ENCODE assay signal across 27 cellular contexts in genomic region chr7:3013975-3014792, GRCh38. TPM values are rescaled to one million over a fixed set of nuclear protein-coding genes. Genes with fewer than 3 reads are reported as not detected.
DNase-seq lines count a peak whose midpoint lies in the region; ATAC-seq, FAIRE-seq and TF ChIP-seq lines count a peak whose summit lies in the region.
"Had no signal": no experiment of that assay in that cellular context is flagged by ENCODE, and none has a peak within 500 bp of the region (broad histone marks: within the 10 kb centered on the region; RNA-seq: fewer than 3 reads in every experiment).

No MANE protein-coding gene starts in this region.

- no peak overlapping the region for H3K9ac ChIP-seq in kidney (ENCODE audit: low read length in 2 of 2)

- TF ChIP-seq CTCF in kidney (IDR thresholded peaks at IDR 0.05; ENCODE audit: borderline replicate concordance, extremely low read depth, insufficient read depth) = no peak

- no peak overlapping the region for H3K27ac ChIP-seq in kidney (ENCODE audit: low read depth in 2 of 2, low read length in 2 of 2)
- H3K27ac ChIP-seq: C4-2B, stomach, tibial artery had no signal

- no peak overlapping the region for H3K4me3 Mint-ChIP-seq in activated naive CD8-positive, alpha-beta T cell treated with anti-CD3 and anti-CD28 coated beads for 36 hours
- H3K4me3 Mint-ChIP-seq: activated CD4-positive, alpha-beta T cell treated with anti-CD3 and anti-CD28 coated beads, Interleukin-2, amount 10 ng/mL, durations not matched to agents 24 days and 14 days; activated CD8-positive, alpha-beta memory T cell treated with anti-CD3 and anti-CD28 coated beads, Interleukin-2, amount 10 ng/mL, durations not matched to agents 7 days and 5 days; activated T-helper 1 cell treated with anti-CD3 and anti-CD28 coated beads, Interleukin-12 subunit alpha, Interleukin-12 subunit beta, Interleukin-2, Interleukin-4 antibody, amounts not matched to agents 30 ng/mL and 10 ng/mL and 1 ng/mL, durations not matched to agents 14 hours and 24 hours and 36 hours; dendritic cell treated with granulocyte-macrophage colony-stimulating factor and Interleukin-4, amounts not matched to agents 40 ng/mL and 50 ng/mL, for 4 days; T-cell had no signal

- H3K27ac Mint-ChIP-seq in activated naive CD8-positive, alpha-beta T cell treated with anti-CD3 and anti-CD28 coated beads for 36 hours = peak overlapping the region; percentile 18
- H3K27ac Mint-ChIP-seq: activated CD4-positive, alpha-beta T cell treated with anti-CD3 and anti-CD28 coated beads, Interleukin-2, amount 10 ng/mL, durations not matched to agents 24 days and 14 days; activated CD8-positive, alpha-beta memory T cell treated with anti-CD3 and anti-CD28 coated beads, Interleukin-2, amount 10 ng/mL, durations not matched to agents 7 days and 5 days; dendritic cell treated with granulocyte-macrophage colony-stimulating factor and Interleukin-4, amounts not matched to agents 40 ng/mL and 50 ng/mL, for 4 days had no signal

- peaks cover 41% of the 10 kb centered on the region for H3K4me1 Mint-ChIP-seq in activated naive CD8-positive, alpha-beta T cell treated with anti-CD3 and anti-CD28 coated beads for 36 hours

- no peak for FAIRE-seq in kidney (lab: Jason Lieb, UNC)
- FAIRE-seq: endometrium, GM12891, keratinocyte had no signal

- ATAC-seq in Right ventricle myocardium superior (ENCODE audit: poor library complexity) = peak; percentile 94
- ATAC-seq in left cardiac atrium = no peak
- ATAC-seq in HG02981 (IDR thresholded peaks at IDR 0.05; ENCODE audit: unreplicated experiment) = no peak
- no peak for ATAC-seq in HG02973 (IDR thresholded peaks at IDR 0.05; ENCODE audit: unreplicated experiment)
- ATAC-seq: activated CD8-positive, alpha-beta memory T cell treated with anti-CD3 and anti-CD28 coated beads, Interleukin-2, amount 10 ng/mL, durations not matched to agents 7 days and 5 days; T-cell had no signal

- peaks cover 68% of the 10 kb centered on the region for H3K36me3 Mint-ChIP-seq in activated naive CD8-positive, alpha-beta T cell treated with anti-CD3 and anti-CD28 coated beads for 36 hours

- peak; percentile 66 for DNase-seq in Right ventricle myocardium superior
- no peak for DNase-seq in left cardiac atrium
- DNase-seq in activated naive CD8-positive, alpha-beta T cell treated with anti-CD3 and anti-CD28 coated beads for 36 hours = no peak
- peak; percentile 29 for DNase-seq in kidney
- peak; percentile 10 for DNase-seq in stimulated activated CD8-positive, alpha-beta memory T cell treated with anti-CD3 and anti-CD28 coated beads, Interleukin-4, amount 100 ng/mL, for 48 hours
- no peak for DNase-seq in stimulated activated naive CD4-positive, alpha-beta T cell treated with Interleukin-2 at 50 U/mL for 16 hours (lab: John Stamatoyannopoulos, UW)
- DNase-seq: activated CD4-positive, alpha-beta T cell treated with anti-CD3 and anti-CD28 coated beads, Interleukin-2, amount 10 ng/mL, durations not matched to agents 24 days and 14 days; activated CD8-positive, alpha-beta memory T cell treated with anti-CD3 and anti-CD28 coated beads, Interleukin-2, amount 10 ng/mL, durations not matched to agents 7 days and 5 days; HCEC 1CT; Kasumi-1; NCI-H187; NCI-H2171 treated with DMSO at 0.1 percent for 48 hours; NCI-H524; stimulated activated CD4-positive, alpha-beta T cell treated with anti-CD3 and anti-CD28 coated beads, Interleukin-12 subunit alpha, Interleukin-12 subunit beta, amount 100 ng/mL, for 4 hours; stimulated activated CD4-positive, alpha-beta T cell treated with anti-CD3 and anti-CD28 coated beads, Interleukin-4, amount 100 ng/mL, for 24 hours; stomach; T-cell; tibial artery had no signal

- intact Hi-C loops in Right ventricle myocardium superior (cut with DNase I) (no loop called here), left cardiac atrium (cut with DNase I) (no loop called here), kidney (cut with DNase I) (no loop called here)

- peaks cover 2% of the 10 kb centered on the region in 2 donors for H3K9me3 ChIP-seq in kidney (ENCODE audit: control insufficient read depth in 1 of 2, low read length in 2 of 2)

- no peaks in the 10 kb centered on the region for H3K36me3 ChIP-seq in kidney (ENCODE audit: control insufficient read depth in 1 of 2, insufficient read depth in 2 of 2, low read length in 2 of 2)
- H3K36me3 ChIP-seq: stomach, tibial artery had no signal

- peaks cover 3% of the 10 kb centered on the region for H3K9me3 Mint-ChIP-seq in activated naive CD8-positive, alpha-beta T cell treated with anti-CD3 and anti-CD28 coated beads for 36 hours
- H3K9me3 Mint-ChIP-seq: activated CD4-positive, alpha-beta T cell treated with anti-CD3 and anti-CD28 coated beads, Interleukin-2, amount 10 ng/mL, durations not matched to agents 24 days and 14 days; activated T-helper 1 cell treated with anti-CD3 and anti-CD28 coated beads, Interleukin-12 subunit alpha, Interleukin-12 subunit beta, Interleukin-2, Interleukin-4 antibody, amounts not matched to agents 30 ng/mL and 10 ng/mL and 1 ng/mL, durations not matched to agents 14 hours and 24 hours and 36 hours; T-cell had no signal

- H3K27me3 Mint-ChIP-seq in activated naive CD8-positive, alpha-beta T cell treated with anti-CD3 and anti-CD28 coated beads for 36 hours = no peaks in the 10 kb centered on the region
- H3K27me3 Mint-ChIP-seq: activated CD4-positive, alpha-beta T cell treated with anti-CD3 and anti-CD28 coated beads, Interleukin-2, amount 10 ng/mL, durations not matched to agents 24 days and 14 days; activated CD8-positive, alpha-beta memory T cell treated with anti-CD3 and anti-CD28 coated beads, Interleukin-2, amount 10 ng/mL, durations not matched to agents 7 days and 5 days; T-cell had no signal

- H3K4me1 ChIP-seq in kidney (ENCODE audit: control insufficient read depth in 1 of 2, insufficient read depth in 1 of 2, low read depth in 1 of 2, low read length in 2 of 2) = no peaks in the 10 kb centered on the region
- H3K4me1 ChIP-seq: stomach, tibial artery had no signal

- H3K4me3 ChIP-seq in kidney (ENCODE audit: low read length in 2 of 2) = no peak overlapping the region
- H3K4me3 ChIP-seq: stomach, tibial artery had no signal

RNA-seq across cellular contexts. Expression of gene CARD11, which starts 29.5 kb away (rescaled TPM):
- 0.22 TPM for total RNA-seq in Right ventricle myocardium superior
- 1 to 10 TPM in 1 of 2 donors, under 1 TPM in 1; 0.42 to 1.3 TPM for total RNA-seq in left cardiac atrium
- total RNA-seq in activated naive CD8-positive, alpha-beta T cell treated with anti-CD3 and anti-CD28 coated beads for 36 hours = 100 to 1,000 TPM; 108 to 111 TPM
- 9.6 TPM for total RNA-seq in kidney
- polyA plus RNA-seq in kidney (ENCODE audit: insufficient read depth, low read depth, low replicate concordance) = 0.22 TPM
- total RNA-seq: osteoblast had no signal

Comparison
In these comparisons a context has a peak if more than half of its experiments do, and no peak if none do; other contexts are left out.
1. DNase-seq: peak in Right ventricle myocardium superior (single experiment), kidney (single experiment) and stimulated activated CD8-positive, alpha-beta memory T cell treated with anti-CD3 and anti-CD28 coated beads, Interleukin-4, amount 100 ng/mL, for 48 hours (single experiment); none in left cardiac atrium (single experiment), activated naive CD8-positive, alpha-beta T cell treated with anti-CD3 and anti-CD28 coated beads for 36 hours (single experiment) and stimulated activated naive CD4-positive, alpha-beta T cell treated with Interleukin-2 at 50 U/mL for 16 hours (single experiment).
2. RNA of gene CARD11, which starts 29.5 kb away (total RNA-seq): 108 to 111 TPM in activated naive CD8-positive, alpha-beta T cell treated with anti-CD3 and anti-CD28 coated beads for 36 hours; 9.6 TPM in kidney (single experiment), 0.42 to 1.3 TPM in left cardiac atrium and 0.22 TPM in Right ventricle myocardium superior (single experiment); every median in the first group is over 10 times any median in the second.